20 cellular contexts compared by ENCODE assay signal in genomic region chr12:26551385-26551784, GRCh38.
DNase-seq lines count a peak whose midpoint lies in the region; ATAC-seq, FAIRE-seq and TF ChIP-seq lines count a peak whose summit lies in the region.
"Had no signal": no experiment of that assay in that cellular context is flagged by ENCODE, and none has a peak within 500 bp of the region (broad histone marks: within the 10 kb centered on the region; RNA-seq: fewer than 3 reads in every experiment).

No MANE protein-coding gene starts in this region.

- H3K36me3 Mint-ChIP-seq in progenitor cell of endocrine pancreas (ENCODE audit: insufficient read depth), result peaks cover 7% of the 10 kb centered on the region

- H3K4me1 Mint-ChIP-seq in progenitor cell of endocrine pancreas (ENCODE audit: low read depth), result no peaks in the 10 kb centered on the region
- H3K4me1 Mint-ChIP-seq: GM23338 had no signal

- TF ChIP-seq POLR2A in GM12891 (IDR thresholded peaks at IDR 0.05; ENCODE audit: low read depth, low read length), result no peak

- no peak for TF ChIP-seq CTCF in progenitor cell of endocrine pancreas (IDR thresholded peaks at IDR 0.05; ENCODE audit: unreplicated experiment)

- H3K9me3 Mint-ChIP-seq in progenitor cell of endocrine pancreas (ENCODE audit: low read depth), result no peaks in the 10 kb centered on the region

- no peak for DNase-seq in GM12891 (ENCODE audit: insufficient read length, low spot score)
- DNase-seq in GM19239 (ENCODE audit: insufficient read length, low spot score), result no peak
- no peak for DNase-seq in progenitor cell of endocrine pancreas (ENCODE audit: low spot score, unreplicated experiment)
- DNase-seq in Ammon's horn (ENCODE audit: low spot score), result no peak
- DNase-seq in activated gamma-delta T cell treated with Interleukin-2 at 50 U/mL for 16 hours, result no peak
- DNase-seq: BE2C, EL, GF-D8, Karpas-422, MV-4-11, NCI-H1105 treated with DMSO at 0.1 percent for 48 hours, NCI-H2029 treated with DMSO at 0.1 percent for 48 hours, NCI-H2171, NCI-H526, OCI-M1 had no signal

- ATAC-seq in HG03432 (IDR thresholded peaks at IDR 0.05; ENCODE audit: unreplicated experiment) (peak; percentile 69), GM18870 (IDR thresholded peaks at IDR 0.05; ENCODE audit: unreplicated experiment) (no peak)
- ATAC-seq: A549, GM23338, Right ventricle myocardium inferior had no signal

- no peak overlapping the region for H3K4me3 Mint-ChIP-seq in progenitor cell of endocrine pancreas (ENCODE audit: low read depth)
- H3K4me3 Mint-ChIP-seq: GM23338 had no signal

- FAIRE-seq in GM12891 (lab: Jason Lieb, UNC) (peak; percentile 70), GM19239 (lab: Jason Lieb, UNC) (peak; percentile 53)
- FAIRE-seq: A549 had no signal

- no peaks in the 10 kb centered on the region for H3K27me3 Mint-ChIP-seq in progenitor cell of endocrine pancreas

- H3K27ac Mint-ChIP-seq in progenitor cell of endocrine pancreas, result peak overlapping the region; percentile 3
- H3K27ac Mint-ChIP-seq: GM23338 had no signal

TF ChIP-seq in GM12891, 5 proteins besides CTCF, POLR2A, EP300 and RAD21:
- no peak for TF ChIP-seq SPI1 (IDR thresholded peaks at IDR 0.05; ENCODE audit: low read depth, low read length)
- TF ChIP-seq POLR2AphosphoS5 (IDR thresholded peaks at IDR 0.05; ENCODE audit: low read depth, low read length), result no peak
- TF ChIP-seq POU2F2 (IDR thresholded peaks at IDR 0.05; ENCODE audit: low read depth, low read length), result no peak
- no peak for TF ChIP-seq TAF1 (IDR thresholded peaks at IDR 0.05; ENCODE audit: low read depth, low read length)
- TF ChIP-seq PAX5 (IDR thresholded peaks at IDR 0.05; ENCODE audit: insufficient read depth, low read length, severe bottlenecking), result no peak
TF ChIP-seq in GM12891: peak in this region for 0.
